8 cellular contexts compared by ENCODE assay signal in the genomic region with DNA sequence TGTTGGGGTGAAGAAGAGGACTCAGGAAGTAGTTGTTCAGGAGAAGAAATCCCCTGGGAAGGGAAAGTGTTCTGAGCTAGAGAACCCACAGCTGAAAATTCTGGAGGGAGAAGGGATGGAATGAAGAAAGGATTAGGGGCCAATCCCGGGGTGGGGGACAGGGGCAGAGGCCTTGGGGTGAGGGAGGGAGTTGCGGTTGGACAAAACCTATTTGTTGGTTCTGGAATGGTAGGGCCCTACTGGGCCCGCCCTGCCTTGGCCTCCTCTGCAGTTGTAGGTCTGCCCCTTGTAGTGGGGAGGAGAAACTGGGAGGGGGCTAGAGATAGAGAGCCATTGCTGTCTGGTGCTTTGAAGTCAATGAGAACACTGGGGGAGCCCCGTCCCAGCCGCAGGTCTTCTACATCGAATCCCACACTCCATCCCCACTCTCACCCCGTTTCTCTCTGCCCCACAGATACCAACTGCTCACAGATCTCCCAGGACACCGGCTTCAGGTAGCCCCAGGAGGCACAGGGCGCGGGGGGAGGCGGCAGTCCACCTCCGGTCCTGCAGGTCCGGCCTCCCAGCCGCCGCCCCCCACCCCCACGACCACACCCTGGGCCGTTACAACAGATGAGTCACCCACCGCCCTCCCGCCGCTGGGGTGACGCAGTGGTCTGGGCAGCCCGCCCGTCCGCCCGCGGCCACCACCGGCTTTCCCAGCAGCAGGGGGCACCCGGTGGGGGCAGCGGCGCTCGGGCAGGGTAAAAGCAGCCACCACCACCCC.
A peak's percentile ranks its signal among the peaks of the same experiment; 100 is the strongest.
DNase-seq lines count a peak whose midpoint lies in the region; ATAC-seq, FAIRE-seq and TF ChIP-seq lines count a peak whose summit lies in the region.

No MANE protein-coding gene starts in this region.

- H3K27ac ChIP-seq in KOPT-K1 (ENCODE audit: low read depth, low read length, poor library complexity, severe bottlenecking) = peak overlapping the region; percentile 92

- TF ChIP-seq CTCF in GM12875 (IDR thresholded peaks at IDR 0.05; ENCODE audit: borderline replicate concordance, insufficient read depth, low read depth, low read length) = 0 out of 2 replicates have a peak, but pooled peaks have one; percentile 1
- no peak for TF ChIP-seq CTCF in choroid plexus epithelial cell (conservative IDR thresholded peaks at IDR 0.05; ENCODE audit: low read depth, low read length)
- no peak for TF ChIP-seq CTCF in D721Med (IDR thresholded peaks at IDR 0.05; ENCODE audit: insufficient read depth, missing control alignments)

- H3K4me3 ChIP-seq in GM12875 (ENCODE audit: low read depth, low read length) (peak overlapping the region; percentile 87), choroid plexus epithelial cell (ENCODE audit: low read depth, low read length) (peak overlapping the region; percentile 98)

- no peaks in the 10 kb centered on the region for H3K9me3 ChIP-seq in KOPT-K1 (ENCODE audit: insufficient read depth, low read length, poor library complexity, severe bottlenecking)

- DNase-seq in activated CD4-positive, alpha-beta T cell treated with anti-CD3 and anti-CD28 coated beads for 1 hour = peak; percentile 32
- DNase-seq in choroid plexus epithelial cell (ENCODE audit: low read depth) (peak; percentile 95), left kidney (ENCODE audit: low read depth, low spot score) (peak; percentile 73), D721Med (ENCODE audit: insufficient read length, low spot score) (no peak)
- DNase-seq in stimulated activated CD4-positive, alpha-beta T cell treated with anti-CD3 and anti-CD28 coated beads, Interleukin-4, amount 100 ng/mL, for 1 hour = peak; percentile 57

- peaks cover 25% of the 10 kb centered on the region for H3K36me3 ChIP-seq in KOPT-K1 (ENCODE audit: insufficient read depth, low read length)

- no peak for FAIRE-seq in D721Med (lab: Jason Lieb, UNC)

- ATAC-seq in GM21390 (IDR thresholded peaks at IDR 0.05; ENCODE audit: unreplicated experiment) = no peak
